Comparison of ENCODE assay signal across 1 cellular context in the genomic region with DNA sequence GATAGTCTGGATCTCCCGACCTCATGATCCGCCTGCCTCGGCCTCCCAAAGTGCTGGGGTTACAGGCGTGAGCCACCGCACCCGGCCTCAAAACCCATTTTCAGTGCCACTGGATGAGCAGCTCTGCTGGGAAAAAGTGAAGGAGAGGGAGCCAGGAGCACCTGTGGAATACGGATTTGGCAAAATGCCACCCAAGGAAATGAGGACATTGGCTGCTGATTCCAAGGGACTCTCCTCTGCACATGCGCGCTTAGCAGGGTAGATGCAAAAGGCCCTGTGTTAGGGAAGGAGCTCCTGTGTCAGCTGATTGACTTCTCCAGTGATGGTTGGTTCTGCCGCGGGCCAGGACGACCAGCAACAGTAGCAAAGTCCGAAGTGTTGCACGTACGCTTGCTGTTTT.
A peak's percentile ranks its signal among the peaks of the same experiment; 100 is the strongest.
TF ChIP-seq lines count a peak whose summit lies in the region.

No MANE protein-coding gene starts in this region.

TF ChIP-seq in K562, 482 proteins besides CTCF, POLR2A, EP300 and RAD21:
- TF ChIP-seq, protein P1, sequence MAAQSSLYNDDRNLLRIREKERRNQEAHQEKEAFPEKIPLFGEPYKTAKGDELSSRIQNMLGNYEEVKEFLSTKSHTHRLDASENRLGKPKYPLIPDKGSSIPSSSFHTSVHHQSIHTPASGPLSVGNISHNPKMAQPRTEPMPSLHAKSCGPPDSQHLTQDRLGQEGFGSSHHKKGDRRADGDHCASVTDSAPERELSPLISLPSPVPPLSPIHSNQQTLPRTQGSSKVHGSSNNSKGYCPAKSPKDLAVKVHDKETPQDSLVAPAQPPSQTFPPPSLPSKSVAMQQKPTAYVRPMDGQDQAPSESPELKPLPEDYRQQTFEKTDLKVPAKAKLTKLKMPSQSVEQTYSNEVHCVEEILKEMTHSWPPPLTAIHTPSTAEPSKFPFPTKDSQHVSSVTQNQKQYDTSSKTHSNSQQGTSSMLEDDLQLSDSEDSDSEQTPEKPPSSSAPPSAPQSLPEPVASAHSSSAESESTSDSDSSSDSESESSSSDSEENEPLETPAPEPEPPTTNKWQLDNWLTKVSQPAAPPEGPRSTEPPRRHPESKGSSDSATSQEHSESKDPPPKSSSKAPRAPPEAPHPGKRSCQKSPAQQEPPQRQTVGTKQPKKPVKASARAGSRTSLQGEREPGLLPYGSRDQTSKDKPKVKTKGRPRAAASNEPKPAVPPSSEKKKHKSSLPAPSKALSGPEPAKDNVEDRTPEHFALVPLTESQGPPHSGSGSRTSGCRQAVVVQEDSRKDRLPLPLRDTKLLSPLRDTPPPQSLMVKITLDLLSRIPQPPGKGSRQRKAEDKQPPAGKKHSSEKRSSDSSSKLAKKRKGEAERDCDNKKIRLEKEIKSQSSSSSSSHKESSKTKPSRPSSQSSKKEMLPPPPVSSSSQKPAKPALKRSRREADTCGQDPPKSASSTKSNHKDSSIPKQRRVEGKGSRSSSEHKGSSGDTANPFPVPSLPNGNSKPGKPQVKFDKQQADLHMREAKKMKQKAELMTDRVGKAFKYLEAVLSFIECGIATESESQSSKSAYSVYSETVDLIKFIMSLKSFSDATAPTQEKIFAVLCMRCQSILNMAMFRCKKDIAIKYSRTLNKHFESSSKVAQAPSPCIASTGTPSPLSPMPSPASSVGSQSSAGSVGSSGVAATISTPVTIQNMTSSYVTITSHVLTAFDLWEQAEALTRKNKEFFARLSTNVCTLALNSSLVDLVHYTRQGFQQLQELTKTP (IDR thresholded peaks at IDR 0.05; ENCODE audit: low read depth in 1 of 2, partially characterized antibody in 2 of 2), result no peak
- TF ChIP-seq HCFC1 (IDR thresholded peaks at IDR 0.05; ENCODE audit: low read depth, low read length) (no peak), ZNF354B (CRISPR knock-in tag; IDR thresholded peaks at IDR 0.05) (no peak), KAT8 (IDR thresholded peaks at IDR 0.05; ENCODE audit: low read depth) (no peak), NRF1 (conservative IDR thresholded peaks at IDR 0.05 in 1 of 2, IDR thresholded peaks at IDR 0.05 in 1 of 2) (peak; percentile 61 to 65), DDX20 (tag; IDR thresholded peaks at IDR 0.05; ENCODE audit: low read depth) (no peak), NFIC (IDR thresholded peaks at IDR 0.05) (peak; percentile 41; the same call in 1 of the 2 replicates), ILF3 (IDR thresholded peaks at IDR 0.05; ENCODE audit: borderline replicate concordance) (no peak), TBP (optimal IDR thresholded peaks at IDR 0.05; ENCODE audit: low read depth, low read length) (no peak)
- TF ChIP-seq, protein P2, sequence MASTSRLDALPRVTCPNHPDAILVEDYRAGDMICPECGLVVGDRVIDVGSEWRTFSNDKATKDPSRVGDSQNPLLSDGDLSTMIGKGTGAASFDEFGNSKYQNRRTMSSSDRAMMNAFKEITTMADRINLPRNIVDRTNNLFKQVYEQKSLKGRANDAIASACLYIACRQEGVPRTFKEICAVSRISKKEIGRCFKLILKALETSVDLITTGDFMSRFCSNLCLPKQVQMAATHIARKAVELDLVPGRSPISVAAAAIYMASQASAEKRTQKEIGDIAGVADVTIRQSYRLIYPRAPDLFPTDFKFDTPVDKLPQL (IDR thresholded peaks at IDR 0.05; ENCODE audit: extremely low read depth, insufficient read length), result no peak
- TF ChIP-seq, protein P3, sequence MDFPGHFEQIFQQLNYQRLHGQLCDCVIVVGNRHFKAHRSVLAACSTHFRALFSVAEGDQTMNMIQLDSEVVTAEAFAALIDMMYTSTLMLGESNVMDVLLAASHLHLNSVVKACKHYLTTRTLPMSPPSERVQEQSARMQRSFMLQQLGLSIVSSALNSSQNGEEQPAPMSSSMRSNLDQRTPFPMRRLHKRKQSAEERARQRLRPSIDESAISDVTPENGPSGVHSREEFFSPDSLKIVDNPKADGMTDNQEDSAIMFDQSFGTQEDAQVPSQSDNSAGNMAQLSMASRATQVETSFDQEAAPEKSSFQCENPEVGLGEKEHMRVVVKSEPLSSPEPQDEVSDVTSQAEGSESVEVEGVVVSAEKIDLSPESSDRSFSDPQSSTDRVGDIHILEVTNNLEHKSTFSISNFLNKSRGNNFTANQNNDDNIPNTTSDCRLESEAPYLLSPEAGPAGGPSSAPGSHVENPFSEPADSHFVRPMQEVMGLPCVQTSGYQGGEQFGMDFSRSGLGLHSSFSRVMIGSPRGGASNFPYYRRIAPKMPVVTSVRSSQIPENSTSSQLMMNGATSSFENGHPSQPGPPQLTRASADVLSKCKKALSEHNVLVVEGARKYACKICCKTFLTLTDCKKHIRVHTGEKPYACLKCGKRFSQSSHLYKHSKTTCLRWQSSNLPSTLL (IDR thresholded peaks at IDR 0.05), result no peak
- TF ChIP-seq, protein P4, sequence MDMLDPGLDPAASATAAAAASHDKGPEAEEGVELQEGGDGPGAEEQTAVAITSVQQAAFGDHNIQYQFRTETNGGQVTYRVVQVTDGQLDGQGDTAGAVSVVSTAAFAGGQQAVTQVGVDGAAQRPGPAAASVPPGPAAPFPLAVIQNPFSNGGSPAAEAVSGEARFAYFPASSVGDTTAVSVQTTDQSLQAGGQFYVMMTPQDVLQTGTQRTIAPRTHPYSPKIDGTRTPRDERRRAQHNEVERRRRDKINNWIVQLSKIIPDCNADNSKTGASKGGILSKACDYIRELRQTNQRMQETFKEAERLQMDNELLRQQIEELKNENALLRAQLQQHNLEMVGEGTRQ (CRISPR knock-in tag; IDR thresholded peaks at IDR 0.05), result no peak
